ENCODE assay signal across 8 cellular contexts in the genomic region with DNA sequence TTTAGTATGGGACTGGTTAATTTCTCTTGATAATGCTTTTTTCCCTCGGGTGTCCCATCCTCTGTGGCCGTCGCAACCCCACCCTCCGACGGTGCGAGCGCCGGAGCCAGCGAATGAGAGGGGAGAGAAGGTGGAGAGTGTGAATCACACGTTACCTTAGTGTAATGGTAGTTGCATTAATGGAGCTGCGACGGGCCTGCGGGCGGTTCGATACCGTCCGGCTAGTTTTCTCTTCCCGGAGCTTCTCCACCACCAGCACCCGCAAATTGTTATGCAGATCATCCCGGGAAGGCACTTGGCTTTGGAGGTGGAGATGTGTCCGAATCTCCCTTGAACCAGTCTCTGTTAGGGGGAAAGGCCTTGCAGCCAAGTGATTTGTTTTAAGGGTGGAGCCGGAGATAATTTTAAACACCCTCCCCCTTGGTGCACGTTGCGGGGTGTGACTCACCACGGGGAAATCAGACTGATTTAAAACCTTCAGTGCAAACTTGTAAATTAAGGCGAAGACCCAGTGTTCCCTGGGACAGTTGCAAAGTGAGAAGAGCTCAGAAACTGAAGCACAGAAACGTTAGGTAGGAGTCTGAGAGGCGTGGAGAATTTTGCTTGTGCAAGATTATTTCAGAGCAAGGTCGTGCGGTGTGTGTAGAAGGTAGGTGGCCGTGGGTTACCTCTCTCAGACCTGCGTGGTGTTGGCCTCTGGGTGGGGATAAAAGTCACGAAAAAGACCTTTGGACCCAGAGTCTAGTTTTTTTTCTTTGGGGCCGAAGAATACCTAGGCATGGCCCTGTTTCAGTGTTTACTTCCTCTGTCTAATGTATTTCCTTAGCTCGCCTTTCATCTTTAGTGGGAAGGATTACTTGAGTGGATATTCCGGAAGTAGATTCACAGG. TPM values are rescaled to one million over a fixed set of nuclear protein-coding genes. Genes with fewer than 3 reads are reported as not detected.
DNase-seq lines count a peak whose midpoint lies in the region; FAIRE-seq and TF ChIP-seq lines count a peak whose summit lies in the region.

No MANE protein-coding gene starts in this region.

- H3K36me3 ChIP-seq in Loucy (ENCODE audit: insufficient read depth, low read length) (no peaks in the 10 kb centered on the region), WERI-Rb-1 (no peaks in the 10 kb centered on the region), bronchial epithelial cell (ENCODE audit: control insufficient read depth, insufficient read depth, low read length) (no peaks in the 10 kb centered on the region), kidney epithelial cell (ENCODE audit: control insufficient read depth, insufficient read depth, low read length) (no peaks in the 10 kb centered on the region)

- H3K27me3 ChIP-seq in Loucy (ENCODE audit: insufficient read depth, low read length, poor library complexity, severe bottlenecking), result no peaks in the 10 kb centered on the region
- H3K27me3 ChIP-seq in WERI-Rb-1 (ENCODE audit: insufficient read depth, low read depth, severe bottlenecking), result no peaks in the 10 kb centered on the region
- H3K27me3 ChIP-seq in bronchial epithelial cell (ENCODE audit: control insufficient read depth, insufficient read depth, low read length), result no peaks in the 10 kb centered on the region
- H3K27me3 ChIP-seq in kidney epithelial cell (ENCODE audit: control insufficient read depth, insufficient read depth, low read length), result no peaks in the 10 kb centered on the region

- peak; percentile 26 for TF ChIP-seq CTCF in GM10248 (IDR thresholded peaks at IDR 0.05; ENCODE audit: control extremely low read depth, extremely low read depth, low read depth, missing control alignments)
- 0 out of 2 replicates have a peak, but pooled peaks have one; percentile 22 for TF ChIP-seq CTCF in Loucy (conservative IDR thresholded peaks at IDR 0.05; ENCODE audit: low read length)
- no peak for TF ChIP-seq CTCF in WERI-Rb-1 (IDR thresholded peaks at IDR 0.05; ENCODE audit: low read depth, low read length)
- no peak for TF ChIP-seq CTCF in bronchial epithelial cell (IDR thresholded peaks at IDR 0.05; ENCODE audit: insufficient read depth, low read length, severe bottlenecking)
- TF ChIP-seq CTCF in kidney epithelial cell (IDR thresholded peaks at IDR 0.05; ENCODE audit: insufficient read depth, low read length, poor library complexity, severe bottlenecking), result no peak
- TF ChIP-seq CTCF in D721Med (IDR thresholded peaks at IDR 0.05; ENCODE audit: insufficient read depth, missing control alignments), result no peak

- peak; percentile 6 for FAIRE-seq in H54 (lab: Jason Lieb, UNC)
- FAIRE-seq in bronchial epithelial cell (lab: Jason Lieb, UNC), result no peak
- no peak for FAIRE-seq in D721Med (lab: Jason Lieb, UNC)

- H3K4me3 ChIP-seq in Loucy (ENCODE audit: low read length, poor library complexity, severe bottlenecking) (peak overlapping the region; percentile 78), WERI-Rb-1 (ENCODE audit: low read depth, low read length) (peak overlapping the region; percentile 89), bronchial epithelial cell (ENCODE audit: low read depth, low read length) (peak overlapping the region; percentile 96), kidney epithelial cell (ENCODE audit: low read depth, low read length) (peak overlapping the region; percentile 88)

- H3K9ac ChIP-seq in Loucy (ENCODE audit: low read depth, low read length, poor library complexity, severe bottlenecking), result peak overlapping the region; percentile 81

- CTCF ChIA-PET in GM10248 (lab: Yijun Ruan, JAX), result interaction anchor here (1.0 to 9.3 kb wide), 19 partner anchors 9 to 437 kb away, joined by 3 to 106 read pairs (median 5); no protein-coding TSS in a partner anchor

- H3K9me2 ChIP-seq in Loucy (replicated peaks; ENCODE audit: low read depth, low read length), result no peaks in the 10 kb centered on the region

- POLR2A ChIA-PET in GM10248 (lab: Yijun Ruan, JAX), result interaction anchor here (0.6 to 2.8 kb wide), 4 partner anchors 9 to 342 kb away, joined by 3 to 47 read pairs (median 6); partner anchors contain the start of gene PTPN13

- H3K27ac ChIP-seq in WERI-Rb-1, result peak overlapping the region; percentile 82

- peak; percentile 27; the same call in 1 of the 2 replicates for TF ChIP-seq POLR2A in H54 (IDR thresholded peaks at IDR 0.05; ENCODE audit: low read depth, low read length)

- peak overlapping the region; percentile 88 for H2AFZ ChIP-seq in Loucy (ENCODE audit: low read length)

- peak; percentile 76 for DNase-seq in GM10248 (ENCODE audit: extremely low spot score)
- DNase-seq in H54 (ENCODE audit: insufficient read length, low spot score), result peak; percentile 35
- DNase-seq in WERI-Rb-1, result peak; percentile 57
- DNase-seq in bronchial epithelial cell (ENCODE audit: low read depth), result peak; percentile 91
- DNase-seq in kidney epithelial cell (ENCODE audit: low read depth), result no peak
- DNase-seq in stimulated activated CD4-positive, alpha-beta T cell treated with anti-CD3 and anti-CD28 coated beads, Interleukin-1b, Interleukin-23, amount 100 ng/mL, for 48 hours, result peak; percentile 81
- no peak for DNase-seq in D721Med (ENCODE audit: insufficient read length, low spot score)

- H3K4me1 ChIP-seq in Loucy (ENCODE audit: insufficient read depth, low read length, poor library complexity, severe bottlenecking), result peaks cover 44% of the 10 kb centered on the region

- peaks cover 63% of the 10 kb centered on the region for H3K79me2 ChIP-seq in Loucy (ENCODE audit: insufficient read depth, low read length)

- peaks cover 12% of the 10 kb centered on the region for H4K20me1 ChIP-seq in Loucy (ENCODE audit: insufficient read depth, low read length, poor library complexity, severe bottlenecking)

- peak overlapping the region; percentile 93 for H3K4me2 ChIP-seq in Loucy (ENCODE audit: low read depth, low read length, poor library complexity, severe bottlenecking)

- H3K9me3 ChIP-seq in Loucy (ENCODE audit: insufficient read depth, low read depth, low read length) (no peaks in the 10 kb centered on the region), WERI-Rb-1 (ENCODE audit: severe bottlenecking) (no peaks in the 10 kb centered on the region)

- no peaks in the 10 kb centered on the region for H3F3A ChIP-seq in Loucy (ENCODE audit: low read depth)

RNA-seq across cellular contexts. Expression of gene AFF1, which starts 1.3 kb away (rescaled TPM):
- 9.2 and 11.9 TPM in 2 replicates for total RNA-seq in bronchial epithelial cell
- total RNA-seq in kidney epithelial cell, result 16.9 and 18.1 TPM in 2 replicates

RNA-seq across cellular contexts. Expression of gene C4orf36, which starts 43.9 kb away (rescaled TPM):
- total RNA-seq in bronchial epithelial cell (1.8 and 2.4 TPM in 2 replicates), kidney epithelial cell (0.71 TPM in 1 of 2 replicates, not detected in the other)

Comparison
In these comparisons a context has a peak if more than half of its experiments do, and no peak if none do; other contexts are left out.
1. DNase-seq: peak in GM10248 (single experiment), H54 (single experiment), WERI-Rb-1 (single experiment), bronchial epithelial cell (single experiment) and stimulated activated CD4-positive, alpha-beta T cell treated with anti-CD3 and anti-CD28 coated beads, Interleukin-1b, Interleukin-23, amount 100 ng/mL, for 48 hours (single experiment); none in kidney epithelial cell (single experiment) and D721Med (single experiment).
2. CTCF ChIP-seq: peak in GM10248 (single experiment) and Loucy (single experiment); none in WERI-Rb-1 (single experiment), bronchial epithelial cell (single experiment), kidney epithelial cell (single experiment) and D721Med (single experiment).
3. Peak in every context shown above with its lines, with median percentiles within 50 percentile points of each other: H3K4me3 ChIP-seq.